In genomic region chrX:150478496-150479492, GRCh38 we compare ENCODE assay signal across 8 cellular contexts.
DNase-seq lines count a peak whose midpoint lies in the region; ATAC-seq and TF ChIP-seq lines count a peak whose summit lies in the region.

No MANE protein-coding gene starts in this region.

- no peaks in the 10 kb centered on the region for H3F3A ChIP-seq in smooth muscle cell (ENCODE audit: low read depth)

- H3K4me1 Mint-ChIP-seq in T-helper 1 cell treated with Interleukin-12 subunit alpha and Interleukin-12 subunit beta and Interleukin-4 antibody, amounts not matched to agents 30 μg/mL and 1 μg/mL, for 36 hours (ENCODE audit: low read depth) = peaks cover 56% of the 10 kb centered on the region
- peaks cover 23 to 46% (median 29%) of the 10 kb centered on the region in 3 donors for H3K4me1 Mint-ChIP-seq in naive B cell

- no peaks in the 10 kb centered on the region for H3K36me3 ChIP-seq in smooth muscle cell (ENCODE audit: low read depth)
- no peaks in the 10 kb centered on the region for H3K36me3 ChIP-seq in upper lobe of left lung

- H3K36me3 Mint-ChIP-seq in T-helper 1 cell treated with Interleukin-12 subunit alpha and Interleukin-12 subunit beta and Interleukin-4 antibody, amounts not matched to agents 30 μg/mL and 1 μg/mL, for 36 hours (ENCODE audit: low read depth) = peaks cover 11% of the 10 kb centered on the region
- H3K36me3 Mint-ChIP-seq in naive B cell = no peaks in the 10 kb centered on the region

- no peak overlapping the region for H3K4me3 ChIP-seq in smooth muscle cell
- no peak overlapping the region for H3K4me3 ChIP-seq in upper lobe of left lung

- no peak for TF ChIP-seq EP300 in upper lobe of left lung (IDR thresholded peaks at IDR 0.05)

- no peak overlapping the region for H2AFZ ChIP-seq in smooth muscle cell (ENCODE audit: low read depth)

- H3K4me1 ChIP-seq in smooth muscle cell (ENCODE audit: low read depth) = no peaks in the 10 kb centered on the region
- H3K4me1 ChIP-seq in upper lobe of left lung = no peaks in the 10 kb centered on the region

- DNase-seq in naive B cell = no peak
- no peak for DNase-seq in smooth muscle cell (lab: John Stamatoyannopoulos, UW; ENCODE audit: unreplicated experiment)
- no peak for DNase-seq in upper lobe of left lung
- DNase-seq in DMS 273 (lab: John Stamatoyannopoulos, UW; ENCODE audit: unreplicated experiment) = no peak

- H3K27ac Mint-ChIP-seq in T-helper 1 cell treated with Interleukin-12 subunit alpha and Interleukin-12 subunit beta and Interleukin-4 antibody, amounts not matched to agents 30 μg/mL and 1 μg/mL, for 36 hours = peak overlapping the region; percentile 91
- peak overlapping the region in 5 of 6 donors; percentile 36 to 82 (median 63) for H3K27ac Mint-ChIP-seq in naive B cell

- H3K27me3 Mint-ChIP-seq in T-helper 1 cell treated with Interleukin-12 subunit alpha and Interleukin-12 subunit beta and Interleukin-4 antibody, amounts not matched to agents 30 μg/mL and 1 μg/mL, for 36 hours (ENCODE audit: low read depth) = no peaks in the 10 kb centered on the region
- no peaks in the 10 kb centered on the region for H3K27me3 Mint-ChIP-seq in naive B cell

- TF ChIP-seq CTCF in smooth muscle cell (IDR thresholded peaks at IDR 0.05; ENCODE audit: borderline replicate concordance, insufficient read depth, poor library complexity, severe bottlenecking) (no peak), upper lobe of left lung (IDR thresholded peaks at IDR 0.05) (no peak)

- WGBS in smooth muscle cell (ENCODE audit: low lambda C conversion rate) = 76% methylated on average over 13 of the region's 13 CpGs
- 57 to 65% methylated on average over 12 to 13 of the region's 13 CpGs for WGBS in upper lobe of left lung, 2 donors

- H4K20me1 ChIP-seq in smooth muscle cell (ENCODE audit: low read depth) = no peaks in the 10 kb centered on the region

- H3K27me3 ChIP-seq in smooth muscle cell (ENCODE audit: low read depth) = no peaks in the 10 kb centered on the region
- no peaks in the 10 kb centered on the region for H3K27me3 ChIP-seq in upper lobe of left lung

- no peak overlapping the region for H3K4me2 ChIP-seq in smooth muscle cell

- H3K9me3 ChIP-seq in smooth muscle cell (replicated peaks; ENCODE audit: low read depth) (no peaks in the 10 kb centered on the region), upper lobe of left lung (no peaks in the 10 kb centered on the region)

- H3K27ac ChIP-seq in smooth muscle cell (ENCODE audit: low read depth) = no peak overlapping the region
- H3K27ac ChIP-seq in upper lobe of left lung = peak overlapping the region in 1 of 4 donors; percentile 7

- TF ChIP-seq POLR2A in upper lobe of left lung (IDR thresholded peaks at IDR 0.05) = no peak

- ATAC-seq in GM18861 (IDR thresholded peaks at IDR 0.05; ENCODE audit: unreplicated experiment) (peak; percentile 63), HG02678 (IDR thresholded peaks at IDR 0.05; ENCODE audit: unreplicated experiment) (peak; percentile 67), naive B cell (ENCODE audit: low read depth in 2 of 2) (peak; percentile 52 to 58), HG03025 (IDR thresholded peaks at IDR 0.05; ENCODE audit: low FRiP score, unreplicated experiment) (no peak), upper lobe of left lung (ENCODE audit: low FRiP score in 2 of 2) (no peak)

- H3K4me3 Mint-ChIP-seq in T-helper 1 cell treated with Interleukin-12 subunit alpha and Interleukin-12 subunit beta and Interleukin-4 antibody, amounts not matched to agents 30 μg/mL and 1 μg/mL, for 36 hours = peak overlapping the region; percentile 62
- peak overlapping the region; percentile 48 to 86 (median 76) for H3K4me3 Mint-ChIP-seq in naive B cell

- no peaks in the 10 kb centered on the region for H3K79me2 ChIP-seq in smooth muscle cell (ENCODE audit: low read depth)

- H3K9ac ChIP-seq in smooth muscle cell (ENCODE audit: low read depth) = no peak overlapping the region

- H3K9me3 Mint-ChIP-seq in T-helper 1 cell treated with Interleukin-12 subunit alpha and Interleukin-12 subunit beta and Interleukin-4 antibody, amounts not matched to agents 30 μg/mL and 1 μg/mL, for 36 hours = no peaks in the 10 kb centered on the region
- H3K9me3 Mint-ChIP-seq in naive B cell = peaks cover 0 to 1% (median 0%) of the 10 kb centered on the region in 7 donors

Comparison
In these comparisons a context has a peak if more than half of its experiments do, and no peak if none do; other contexts are left out.
1. ATAC-seq: peak in GM18861 (single experiment), HG02678 (single experiment) and naive B cell (2 of 2); none in HG03025 (single experiment) and upper lobe of left lung (0 of 2).